12 cellular contexts compared by ENCODE assay signal in genomic region chr19:50565984-50566903, GRCh38. TPM values are rescaled to one million over a fixed set of nuclear protein-coding genes. Genes with fewer than 3 reads are reported as not detected.
DNase-seq lines count a peak whose midpoint lies in the region; ATAC-seq and TF ChIP-seq lines count a peak whose summit lies in the region.
"Had no signal": no experiment of that assay in that cellular context is flagged by ENCODE, and none has a peak within 500 bp of the region (broad histone marks: within the 10 kb centered on the region; RNA-seq: fewer than 3 reads in every experiment).

No MANE protein-coding gene starts in this region.

- H3K4me3 Mint-ChIP-seq in T-helper 17 cell, result peak overlapping the region; percentile 72

- no peaks in the 10 kb centered on the region for H3K9me3 ChIP-seq in T-helper 17 cell (ENCODE audit: control insufficient read depth, low read length, poor library complexity, severe bottlenecking)

- peaks cover 22% of the 10 kb centered on the region for H3K4me1 Mint-ChIP-seq in T-helper 17 cell

- H3K27ac Mint-ChIP-seq in T-helper 17 cell, result no peak overlapping the region

- ATAC-seq in T-helper 17 cell, result no peak
- no peak for ATAC-seq in HG02852 (IDR thresholded peaks at IDR 0.05; ENCODE audit: unreplicated experiment)
- no peak for ATAC-seq in GM21526 (IDR thresholded peaks at IDR 0.05; ENCODE audit: low FRiP score, unreplicated experiment)
- ATAC-seq in HG03045 (IDR thresholded peaks at IDR 0.05; ENCODE audit: unreplicated experiment), result no peak

- no peak for TF ChIP-seq CTCF in GM10266 (IDR thresholded peaks at IDR 0.05; ENCODE audit: control insufficient read depth, insufficient read depth, low read depth, missing control alignments)

- peak; percentile 69 for DNase-seq in GM10266 (ENCODE audit: extremely low spot score)
- no peak for DNase-seq in T-helper 17 cell
- DNase-seq in globus pallidus (ENCODE audit: low spot score), result peak; percentile 77
- DNase-seq in stimulated activated CD4-positive, alpha-beta T cell treated with anti-CD3 and anti-CD28 coated beads, Interleukin-1b, Interleukin-23, amount 100 ng/mL, for 4 hours (ENCODE audit: low read depth in 2 of 2), result peak; percentile 19 to 42
- DNase-seq: NCI-H510A treated with DMSO at 0.1 percent for 48 hours, SW 1271 had no signal

- H3K27me3 Mint-ChIP-seq in T-helper 17 cell, result peaks cover 59% of the 10 kb centered on the region

- H3K36me3 Mint-ChIP-seq in T-helper 17 cell (ENCODE audit: low read depth), result peaks cover 11% of the 10 kb centered on the region

RNA-seq across cellular contexts. Expression of gene LRRC4B, which starts 2.0 kb away (rescaled TPM):
- not detected for total RNA-seq in T-helper 17 cell
- total RNA-seq: LHCN-M2 had no signal

RNA-seq across cellular contexts. Expression of gene ASPDH, which starts 52.5 kb away (rescaled TPM):
- not detected for total RNA-seq in T-helper 17 cell
- total RNA-seq: epithelial cell of proximal tubule, LHCN-M2, subcutaneous adipose tissue had no signal

RNA-seq across cellular contexts. Expression of gene JOSD2, which starts 55.3 kb away (rescaled TPM):
- 10 to 100 TPM; 14.9 to 18.0 TPM for total RNA-seq in T-helper 17 cell

Comparison
In these comparisons a context has a peak if more than half of its experiments do, and no peak if none do; other contexts are left out.
1. DNase-seq: peak in GM10266 (single experiment), globus pallidus (single experiment) and stimulated activated CD4-positive, alpha-beta T cell treated with anti-CD3 and anti-CD28 coated beads, Interleukin-1b, Interleukin-23, amount 100 ng/mL, for 4 hours (2 of 2); none in T-helper 17 cell (0 of 3).